8 cellular contexts compared by ENCODE assay signal in genomic region chrX:118495958-118496762, GRCh38. TPM values are rescaled to one million over a fixed set of nuclear protein-coding genes. Genes with fewer than 3 reads are reported as not detected.
DNase-seq lines count a peak whose midpoint lies in the region; ATAC-seq and TF ChIP-seq lines count a peak whose summit lies in the region.

No MANE protein-coding gene starts in this region.

- CTCF ChIA-PET in activated CD8-positive, alpha-beta memory T cell treated with anti-CD3 and anti-CD28 coated beads, Interleukin-2, amount 10 ng/mL, durations not matched to agents 7 days and 5 days (lab: Charles Lee), result interaction anchor here (0.6 to 3.9 kb wide), 6 partner anchors 8 to 105 kb away, joined by 3 to 20 read pairs (median 8); no protein-coding TSS in a partner anchor

- peak overlapping the region; percentile 99 for H3K4me3 Mint-ChIP-seq in activated CD8-positive, alpha-beta memory T cell treated with anti-CD3 and anti-CD28 coated beads, Interleukin-2, amount 10 ng/mL, durations not matched to agents 7 days and 5 days

- intact Hi-C loops in esophagus squamous epithelium (cut with DNase I), result no loop called here

- H3K27me3 Mint-ChIP-seq in activated CD8-positive, alpha-beta memory T cell treated with anti-CD3 and anti-CD28 coated beads, Interleukin-2, amount 10 ng/mL, durations not matched to agents 7 days and 5 days, result no peaks in the 10 kb centered on the region

- H3K9me3 Mint-ChIP-seq in activated CD8-positive, alpha-beta memory T cell treated with anti-CD3 and anti-CD28 coated beads, Interleukin-2, amount 10 ng/mL, durations not matched to agents 7 days and 5 days (ENCODE audit: low read depth), result no peaks in the 10 kb centered on the region

- no peaks in the 10 kb centered on the region for H3K9me3 ChIP-seq in esophagus squamous epithelium
- H3K9me3 ChIP-seq in neuron (ENCODE audit: low read length), result no peaks in the 10 kb centered on the region
- H3K9me3 ChIP-seq in suprapubic skin, result no peaks in the 10 kb centered on the region

- peak overlapping the region; percentile 99 for H3K27ac Mint-ChIP-seq in activated CD8-positive, alpha-beta memory T cell treated with anti-CD3 and anti-CD28 coated beads, Interleukin-2, amount 10 ng/mL, durations not matched to agents 7 days and 5 days

- no peak for TF ChIP-seq EP300 in suprapubic skin (IDR thresholded peaks at IDR 0.05)

- TF ChIP-seq POLR2A in esophagus squamous epithelium (IDR thresholded peaks at IDR 0.05) (peak in 1 of 4 donors; percentile 58), suprapubic skin (IDR thresholded peaks at IDR 0.05) (no peak)

- peak overlapping the region; percentile 73 to 94 (median 82) for H3K27ac ChIP-seq in esophagus squamous epithelium
- peak overlapping the region; percentile 87 for H3K27ac ChIP-seq in suprapubic skin

- peak; percentile 71 for DNase-seq in DMS53 (lab: John Stamatoyannopoulos, UW)
- DNase-seq in DMS53 treated with DMSO at 0.1 percent for 48 hours (lab: John Stamatoyannopoulos, UW; ENCODE audit: unreplicated experiment), result no peak
- peak; percentile 58 for DNase-seq in NCI-H748 treated with DMSO at 0.1 percent for 48 hours (lab: John Stamatoyannopoulos, UW)
- peak; percentile 90 for DNase-seq in activated CD8-positive, alpha-beta memory T cell treated with anti-CD3 and anti-CD28 coated beads, Interleukin-2, amount 10 ng/mL, durations not matched to agents 7 days and 5 days
- peak; percentile 32 for DNase-seq in esophagus squamous epithelium (lab: John Stamatoyannopoulos, UW)
- peak in 1 of 2 donors; percentile 72 for DNase-seq in suprapubic skin (ENCODE audit: low spot score in 2 of 2)

- H3K36me3 ChIP-seq in esophagus squamous epithelium (no peaks in the 10 kb centered on the region), neuron (ENCODE audit: insufficient read depth, low read length) (no peaks in the 10 kb centered on the region), suprapubic skin (no peaks in the 10 kb centered on the region)

- ATAC-seq in HG02973 (IDR thresholded peaks at IDR 0.05; ENCODE audit: unreplicated experiment), result peak; percentile 52
- peak; percentile 71 for ATAC-seq in activated CD8-positive, alpha-beta memory T cell treated with anti-CD3 and anti-CD28 coated beads, Interleukin-2, amount 10 ng/mL, durations not matched to agents 7 days and 5 days

- peak overlapping the region; percentile 72 for H2AFZ ChIP-seq in neuron (ENCODE audit: low read depth, low read length)

- H3K4me3 ChIP-seq in esophagus squamous epithelium (peak overlapping the region; percentile 45 to 80 (median 61)), neuron (ENCODE audit: low read length) (peak overlapping the region; percentile 53), suprapubic skin (peak overlapping the region; percentile 70)

- H3K36me3 Mint-ChIP-seq in activated CD8-positive, alpha-beta memory T cell treated with anti-CD3 and anti-CD28 coated beads, Interleukin-2, amount 10 ng/mL, durations not matched to agents 7 days and 5 days, result peaks cover 12% of the 10 kb centered on the region

- peaks cover 23% of the 10 kb centered on the region for H3K4me1 Mint-ChIP-seq in activated CD8-positive, alpha-beta memory T cell treated with anti-CD3 and anti-CD28 coated beads, Interleukin-2, amount 10 ng/mL, durations not matched to agents 7 days and 5 days

- peaks cover 0 to 4% (median 1%) of the 10 kb centered on the region in 4 donors for H3K27me3 ChIP-seq in esophagus squamous epithelium
- no peaks in the 10 kb centered on the region for H3K27me3 ChIP-seq in neuron (ENCODE audit: insufficient read depth, low read length)
- no peaks in the 10 kb centered on the region for H3K27me3 ChIP-seq in suprapubic skin

- peaks cover 0 to 31% (median 3%) of the 10 kb centered on the region in 3 donors for H3K4me1 ChIP-seq in esophagus squamous epithelium
- H3K4me1 ChIP-seq in neuron (ENCODE audit: insufficient read depth, low read length), result peaks cover 20% of the 10 kb centered on the region
- H3K4me1 ChIP-seq in suprapubic skin, result no peaks in the 10 kb centered on the region

- TF ChIP-seq CTCF in esophagus squamous epithelium (IDR thresholded peaks at IDR 0.05) (no peak), suprapubic skin (IDR thresholded peaks at IDR 0.05) (no peak)

- WGBS in esophagus squamous epithelium, 2 donors, result 21% methylated on average over 3 of the region's 81 CpGs; no CpG with 5 or more reads in 1 of the 2 donors
- 37% methylated on average over 62 of the region's 81 CpGs for WGBS in suprapubic skin

RNA-seq across cellular contexts. Expression of gene DOCK11, which starts 0.5 kb away (rescaled TPM):
- 10 to 100 TPM; 57.1 to 63.1 TPM for total RNA-seq in activated CD8-positive, alpha-beta memory T cell treated with anti-CD3 and anti-CD28 coated beads, Interleukin-2, amount 10 ng/mL, durations not matched to agents 7 days and 5 days
- total RNA-seq in esophagus squamous epithelium, result 10 to 100 TPM in 2 of 4 donors, 1 to 10 TPM in 2; 1.1 to 16.4 (median 11.0) TPM
- 1 to 10 TPM; 3.9 to 9.4 (median 5.7) TPM for total RNA-seq in suprapubic skin
